Comparison of ENCODE assay signal across 18 cellular contexts in the genomic region with DNA sequence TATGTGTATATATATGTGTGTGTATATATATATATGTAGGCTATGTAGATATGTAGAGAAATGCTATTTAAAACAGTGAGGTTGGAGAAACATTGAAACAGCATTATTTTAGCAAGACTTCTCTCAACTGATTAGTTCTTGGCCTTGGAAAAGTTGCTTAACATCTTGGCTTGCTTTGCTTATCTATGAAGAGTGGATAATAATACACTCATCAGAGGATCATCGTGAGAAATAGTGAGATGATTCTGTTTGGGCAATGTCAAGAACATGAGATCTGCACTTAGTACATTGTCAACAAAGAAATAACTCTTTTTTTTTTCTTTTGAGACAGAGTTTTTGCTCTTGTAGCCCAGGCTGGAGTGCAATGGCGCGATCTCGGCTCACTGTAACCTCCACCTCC.
DNase-seq lines count a peak whose midpoint lies in the region; ATAC-seq and TF ChIP-seq lines count a peak whose summit lies in the region.
"Had no signal": no experiment of that assay in that cellular context is flagged by ENCODE, and none has a peak within 500 bp of the region (broad histone marks: within the 10 kb centered on the region; RNA-seq: fewer than 3 reads in every experiment).

No MANE protein-coding gene starts in this region.

- in situ Hi-C loops in GM23248 (cut with MboI), result no loop called here

- H3K79me2 ChIP-seq in GM23248 (ENCODE audit: insufficient read depth), result no peaks in the 10 kb centered on the region

- no peaks in the 10 kb centered on the region for H3K36me3 ChIP-seq in GM23248 (ENCODE audit: low read depth)
- no peaks in the 10 kb centered on the region for H3K36me3 ChIP-seq in upper lobe of right lung
- no peaks in the 10 kb centered on the region for H3K36me3 ChIP-seq in lower lobe of right lung
- H3K36me3 ChIP-seq: BLaER1 treated with 17β-estradiol and CSF1 and Interleukin-3, amounts not matched to agents 10 nM and 100 nM had no signal

- H3K4me3 ChIP-seq in GM23248, result no peak overlapping the region
- H3K4me3 ChIP-seq in fibroblast of mammary gland (ENCODE audit: control insufficient read depth, low read depth, low read length), result no peak overlapping the region
- H3K4me3 ChIP-seq in upper lobe of right lung, result no peak overlapping the region
- no peak overlapping the region for H3K4me3 ChIP-seq in lower lobe of right lung
- H3K4me3 ChIP-seq: BLaER1 treated with 17β-estradiol and CSF1 and Interleukin-3, amounts not matched to agents 10 nM and 100 nM; GM12878 had no signal

- no peak overlapping the region for H2AFZ ChIP-seq in GM23248

- 0 out of 2 replicates have a peak, but pooled peaks cover 5% of the 10 kb centered on the region for H3K4me1 ChIP-seq in GM23248 (ENCODE audit: insufficient read depth)
- no peaks in the 10 kb centered on the region for H3K4me1 ChIP-seq in upper lobe of right lung
- H3K4me1 ChIP-seq in lower lobe of right lung, result no peaks in the 10 kb centered on the region
- H3K4me1 ChIP-seq: BLaER1 treated with 17β-estradiol and CSF1 and Interleukin-3, amounts not matched to agents 10 nM and 100 nM had no signal

- intact Hi-C loops in upper lobe of right lung (cut with DNase I) (no loop called here), lower lobe of right lung (cut with DNase I) (no loop called here)

- DNase-seq in GM23248 (peak; percentile 26), amniotic epithelial cell (ENCODE audit: low read depth) (peak; percentile 94), fibroblast of mammary gland (ENCODE audit: low read depth) (peak; percentile 18), iris pigment epithelial cell (ENCODE audit: low read depth) (peak; percentile 65), upper lobe of right lung (no peak), lower lobe of right lung (no peak)
- DNase-seq: 8988T; CD8-positive, alpha-beta T cell; COR-L47; DMS 273 treated with DMSO at 0.1 percent for 48 hours; DMS53; DND-41; EL; H9 had no signal

- no peak overlapping the region for H3K4me2 ChIP-seq in GM23248 (ENCODE audit: unreplicated experiment)
- H3K4me2 ChIP-seq: BLaER1 treated with 17β-estradiol and CSF1 and Interleukin-3, amounts not matched to agents 10 nM and 100 nM had no signal

- H3K27me3 ChIP-seq in GM23248 (replicated peaks; ENCODE audit: insufficient read depth), result no peaks in the 10 kb centered on the region
- no peaks in the 10 kb centered on the region for H3K27me3 ChIP-seq in upper lobe of right lung
- no peaks in the 10 kb centered on the region for H3K27me3 ChIP-seq in lower lobe of right lung (ENCODE audit: low read depth)
- H3K27me3 ChIP-seq: BLaER1 treated with 17β-estradiol and CSF1 and Interleukin-3, amounts not matched to agents 10 nM and 100 nM had no signal

- H4K20me1 ChIP-seq in GM23248 (ENCODE audit: insufficient read depth), result no peaks in the 10 kb centered on the region
- H4K20me1 ChIP-seq: BLaER1 treated with 17β-estradiol and CSF1 and Interleukin-3, amounts not matched to agents 10 nM and 100 nM had no signal

- H3K9ac ChIP-seq in GM23248, result no peak overlapping the region
- H3K9ac ChIP-seq: BLaER1 treated with 17β-estradiol and CSF1 and Interleukin-3, amounts not matched to agents 10 nM and 100 nM had no signal

- 80 to 86% methylated on average over 4 of the region's 4 CpGs for WGBS in GM23248 (ENCODE audit: low coverage in 1 of 2, low lambda C conversion rate in 2 of 2, missing lambda C conversion rate in 2 of 2), 2 experiments

- H3K9me3 ChIP-seq in GM23248 (ENCODE audit: low read depth) (no peaks in the 10 kb centered on the region), upper lobe of right lung (no peaks in the 10 kb centered on the region), lower lobe of right lung (no peaks in the 10 kb centered on the region)
- H3K9me3 ChIP-seq: BLaER1 treated with 17β-estradiol and CSF1 and Interleukin-3, amounts not matched to agents 10 nM and 100 nM had no signal

- no peaks in the 10 kb centered on the region for H3F3A ChIP-seq in GM23248 (ENCODE audit: insufficient read depth)

- H3K9me2 ChIP-seq in GM23248 (ENCODE audit: insufficient read depth), result no peaks in the 10 kb centered on the region

- no peak for TF ChIP-seq CTCF in fibroblast of mammary gland (conservative IDR thresholded peaks at IDR 0.05; ENCODE audit: control insufficient read depth, insufficient read depth, low read depth, low read length)
- TF ChIP-seq CTCF in upper lobe of right lung (IDR thresholded peaks at IDR 0.05), result no peak
- TF ChIP-seq CTCF in lower lobe of right lung (IDR thresholded peaks at IDR 0.05), result no peak

- ATAC-seq in upper lobe of right lung, result no peak
- ATAC-seq in lower lobe of right lung, result no peak
- no peak for ATAC-seq in esophagus mucosa
- ATAC-seq: CD8-positive, alpha-beta T cell; GM12878; HepG2 had no signal

- H3K27ac ChIP-seq in GM23248 (no peak overlapping the region), upper lobe of right lung (no peak overlapping the region), lower lobe of right lung (no peak overlapping the region)
- H3K27ac ChIP-seq: BLaER1 treated with 17β-estradiol and CSF1 and Interleukin-3, amounts not matched to agents 10 nM and 100 nM had no signal

Comparison
In these comparisons a context has a peak if more than half of its experiments do, and no peak if none do; other contexts are left out.
1. DNase-seq: peak in GM23248 (single experiment), amniotic epithelial cell (single experiment), fibroblast of mammary gland (single experiment) and iris pigment epithelial cell (single experiment); none in upper lobe of right lung (single experiment) and lower lobe of right lung (single experiment).